1 cellular context compared by ENCODE assay signal in genomic region chr6:151675746-151676459, GRCh38.
TF ChIP-seq lines count a peak whose summit lies in the region.

No MANE protein-coding gene starts in this region.

TF ChIP-seq in GM12878, 131 proteins besides CTCF, POLR2A, EP300 and RAD21 (continued from another document and continues in another):
- TF ChIP-seq, protein P1, sequence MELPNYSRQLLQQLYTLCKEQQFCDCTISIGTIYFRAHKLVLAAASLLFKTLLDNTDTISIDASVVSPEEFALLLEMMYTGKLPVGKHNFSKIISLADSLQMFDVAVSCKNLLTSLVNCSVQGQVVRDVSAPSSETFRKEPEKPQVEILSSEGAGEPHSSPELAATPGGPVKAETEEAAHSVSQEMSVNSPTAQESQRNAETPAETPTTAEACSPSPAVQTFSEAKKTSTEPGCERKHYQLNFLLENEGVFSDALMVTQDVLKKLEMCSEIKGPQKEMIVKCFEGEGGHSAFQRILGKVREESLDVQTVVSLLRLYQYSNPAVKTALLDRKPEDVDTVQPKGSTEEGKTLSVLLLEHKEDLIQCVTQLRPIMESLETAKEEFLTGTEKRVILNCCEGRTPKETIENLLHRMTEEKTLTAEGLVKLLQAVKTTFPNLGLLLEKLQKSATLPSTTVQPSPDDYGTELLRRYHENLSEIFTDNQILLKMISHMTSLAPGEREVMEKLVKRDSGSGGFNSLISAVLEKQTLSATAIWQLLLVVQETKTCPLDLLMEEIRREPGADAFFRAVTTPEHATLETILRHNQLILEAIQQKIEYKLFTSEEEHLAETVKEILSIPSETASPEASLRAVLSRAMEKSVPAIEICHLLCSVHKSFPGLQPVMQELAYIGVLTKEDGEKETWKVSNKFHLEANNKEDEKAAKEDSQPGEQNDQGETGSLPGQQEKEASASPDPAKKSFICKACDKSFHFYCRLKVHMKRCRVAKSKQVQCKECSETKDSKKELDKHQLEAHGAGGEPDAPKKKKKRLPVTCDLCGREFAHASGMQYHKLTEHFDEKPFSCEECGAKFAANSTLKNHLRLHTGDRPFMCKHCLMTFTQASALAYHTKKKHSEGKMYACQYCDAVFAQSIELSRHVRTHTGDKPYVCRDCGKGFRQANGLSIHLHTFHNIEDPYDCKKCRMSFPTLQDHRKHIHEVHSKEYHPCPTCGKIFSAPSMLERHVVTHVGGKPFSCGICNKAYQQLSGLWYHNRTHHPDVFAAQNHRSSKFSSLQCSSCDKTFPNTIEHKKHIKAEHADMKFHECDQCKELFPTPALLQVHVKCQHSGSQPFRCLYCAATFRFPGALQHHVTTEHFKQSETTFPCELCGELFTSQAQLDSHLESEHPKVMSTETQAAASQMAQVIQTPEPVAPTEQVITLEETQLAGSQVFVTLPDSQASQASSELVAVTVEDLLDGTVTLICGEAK (IDR thresholded peaks at IDR 0.05; ENCODE audit: borderline replicate concordance), result no peak
- TF ChIP-seq BCL3 (IDR thresholded peaks at IDR 0.05; ENCODE audit: borderline replicate concordance, insufficient read depth, low read depth, low read length, poor library complexity, severe bottlenecking) (no peak), KAT2A (conservative IDR thresholded peaks at IDR 0.05; ENCODE audit: control insufficient read depth, low read depth, low read length) (no peak), FOXM1 (IDR thresholded peaks at IDR 0.05; ENCODE audit: low read depth, low read length) (no peak), PML (IDR thresholded peaks at IDR 0.05; ENCODE audit: low read length) (no peak), CBX3 (IDR thresholded peaks at IDR 0.05; ENCODE audit: borderline replicate concordance, low read depth) (no peak), ZNF384 (IDR thresholded peaks at IDR 0.05; ENCODE audit: borderline replicate concordance, low read depth, low read length) (no peak), USF1 (IDR thresholded peaks at IDR 0.05; ENCODE audit: borderline replicate concordance, extremely low read length, insufficient read depth, low read depth, low read length) (no peak), E2F8 (IDR thresholded peaks at IDR 0.05; ENCODE audit: low read depth, partially characterized antibody) (no peak), RCOR1 (conservative IDR thresholded peaks at IDR 0.05; ENCODE audit: low read depth, low read length) (no peak), GATAD2B (conservative IDR thresholded peaks at IDR 0.05; ENCODE audit: low read depth) (no peak), ASH2L (IDR thresholded peaks at IDR 0.05; ENCODE audit: borderline replicate concordance, low read depth) (no peak), JUNB (IDR thresholded peaks at IDR 0.05) (peak; percentile 43), MTA3 (IDR thresholded peaks at IDR 0.05; ENCODE audit: borderline replicate concordance, low read length) (no peak), MEF2B (IDR thresholded peaks at IDR 0.05; ENCODE audit: partially characterized antibody, poor library complexity, severe bottlenecking) (no peak), CREB1 (IDR thresholded peaks at IDR 0.05; ENCODE audit: low read depth) (no peak), SP1 (IDR thresholded peaks at IDR 0.05; ENCODE audit: low read depth, low read length) (no peak), NR2F1 (conservative IDR thresholded peaks at IDR 0.05) (peak; percentile 61), ZBTB4 (CRISPR knock-in tag; IDR thresholded peaks at IDR 0.05) (no peak), HDGF (IDR thresholded peaks at IDR 0.05) (peak; percentile 42; the same call in 1 of the 2 replicates), KDM1A (IDR thresholded peaks at IDR 0.05; ENCODE audit: borderline replicate concordance) (no peak), YY1 (IDR thresholded peaks at IDR 0.05; ENCODE audit: low read depth, low read length) (peak; percentile 91), ETV6 (conservative IDR thresholded peaks at IDR 0.05 in 1 of 2, IDR thresholded peaks at IDR 0.05 in 1 of 2; ENCODE audit: borderline replicate concordance in 1 of 2, low read depth in 1 of 2) (no peak), ZNF622 (IDR thresholded peaks at IDR 0.05) (no peak), USF2 (IDR thresholded peaks at IDR 0.05; ENCODE audit: borderline replicate concordance, low read depth, low read length) (no peak), SPI1 (IDR thresholded peaks at IDR 0.05; ENCODE audit: borderline replicate concordance, insufficient read depth, low read depth, low read length) (no peak), TCF3 (IDR thresholded peaks at IDR 0.05; ENCODE audit: borderline replicate concordance, insufficient read depth, low read depth, low read length) (no peak), SKIL (IDR thresholded peaks at IDR 0.05; ENCODE audit: low read depth, poor library complexity, severe bottlenecking) (no peak), IKZF1 (conservative IDR thresholded peaks at IDR 0.05) (0 out of 2 replicates have a peak, but pooled peaks have one; percentile 27), HCFC1 (IDR thresholded peaks at IDR 0.05; ENCODE audit: low read length) (no peak)
- TF ChIP-seq, protein P2, sequence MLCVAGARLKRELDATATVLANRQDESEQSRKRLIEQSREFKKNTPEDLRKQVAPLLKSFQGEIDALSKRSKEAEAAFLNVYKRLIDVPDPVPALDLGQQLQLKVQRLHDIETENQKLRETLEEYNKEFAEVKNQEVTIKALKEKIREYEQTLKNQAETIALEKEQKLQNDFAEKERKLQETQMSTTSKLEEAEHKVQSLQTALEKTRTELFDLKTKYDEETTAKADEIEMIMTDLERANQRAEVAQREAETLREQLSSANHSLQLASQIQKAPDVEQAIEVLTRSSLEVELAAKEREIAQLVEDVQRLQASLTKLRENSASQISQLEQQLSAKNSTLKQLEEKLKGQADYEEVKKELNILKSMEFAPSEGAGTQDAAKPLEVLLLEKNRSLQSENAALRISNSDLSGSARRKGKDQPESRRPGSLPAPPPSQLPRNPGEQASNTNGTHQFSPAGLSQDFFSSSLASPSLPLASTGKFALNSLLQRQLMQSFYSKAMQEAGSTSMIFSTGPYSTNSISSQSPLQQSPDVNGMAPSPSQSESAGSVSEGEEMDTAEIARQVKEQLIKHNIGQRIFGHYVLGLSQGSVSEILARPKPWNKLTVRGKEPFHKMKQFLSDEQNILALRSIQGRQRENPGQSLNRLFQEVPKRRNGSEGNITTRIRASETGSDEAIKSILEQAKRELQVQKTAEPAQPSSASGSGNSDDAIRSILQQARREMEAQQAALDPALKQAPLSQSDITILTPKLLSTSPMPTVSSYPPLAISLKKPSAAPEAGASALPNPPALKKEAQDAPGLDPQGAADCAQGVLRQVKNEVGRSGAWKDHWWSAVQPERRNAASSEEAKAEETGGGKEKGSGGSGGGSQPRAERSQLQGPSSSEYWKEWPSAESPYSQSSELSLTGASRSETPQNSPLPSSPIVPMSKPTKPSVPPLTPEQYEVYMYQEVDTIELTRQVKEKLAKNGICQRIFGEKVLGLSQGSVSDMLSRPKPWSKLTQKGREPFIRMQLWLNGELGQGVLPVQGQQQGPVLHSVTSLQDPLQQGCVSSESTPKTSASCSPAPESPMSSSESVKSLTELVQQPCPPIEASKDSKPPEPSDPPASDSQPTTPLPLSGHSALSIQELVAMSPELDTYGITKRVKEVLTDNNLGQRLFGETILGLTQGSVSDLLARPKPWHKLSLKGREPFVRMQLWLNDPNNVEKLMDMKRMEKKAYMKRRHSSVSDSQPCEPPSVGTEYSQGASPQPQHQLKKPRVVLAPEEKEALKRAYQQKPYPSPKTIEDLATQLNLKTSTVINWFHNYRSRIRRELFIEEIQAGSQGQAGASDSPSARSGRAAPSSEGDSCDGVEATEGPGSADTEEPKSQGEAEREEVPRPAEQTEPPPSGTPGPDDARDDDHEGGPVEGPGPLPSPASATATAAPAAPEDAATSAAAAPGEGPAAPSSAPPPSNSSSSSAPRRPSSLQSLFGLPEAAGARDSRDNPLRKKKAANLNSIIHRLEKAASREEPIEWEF (IDR thresholded peaks at IDR 0.05; ENCODE audit: insufficient replicate concordance, low read depth, low read length), result no peak
- TF ChIP-seq, protein P3, sequence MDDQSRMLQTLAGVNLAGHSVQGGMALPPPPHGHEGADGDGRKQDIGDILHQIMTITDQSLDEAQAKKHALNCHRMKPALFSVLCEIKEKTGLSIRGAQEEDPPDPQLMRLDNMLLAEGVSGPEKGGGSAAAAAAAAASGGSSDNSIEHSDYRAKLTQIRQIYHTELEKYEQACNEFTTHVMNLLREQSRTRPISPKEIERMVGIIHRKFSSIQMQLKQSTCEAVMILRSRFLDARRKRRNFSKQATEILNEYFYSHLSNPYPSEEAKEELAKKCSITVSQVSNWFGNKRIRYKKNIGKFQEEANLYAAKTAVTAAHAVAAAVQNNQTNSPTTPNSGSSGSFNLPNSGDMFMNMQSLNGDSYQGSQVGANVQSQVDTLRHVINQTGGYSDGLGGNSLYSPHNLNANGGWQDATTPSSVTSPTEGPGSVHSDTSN (IDR thresholded peaks at IDR 0.05; ENCODE audit: insufficient replicate concordance, low read depth, low read length), result no peak
